ENCODE assay signal across 21 cellular contexts in genomic region chr20:62461157-62461556, GRCh38. TPM values are rescaled to one million over a fixed set of nuclear protein-coding genes. Genes with fewer than 3 reads are reported as not detected.
"Had no signal": no experiment of that assay in that cellular context is flagged by ENCODE, and none has a peak within 500 bp of the region (broad histone marks: within the 10 kb centered on the region; RNA-seq: fewer than 3 reads in every experiment).

No MANE protein-coding gene starts in this region.

- ATAC-seq: gastroesophageal sphincter, natural killer cell had no signal

- H3K27ac ChIP-seq: gastroesophageal sphincter, sigmoid colon, testis, vagina had no signal

- H3K4me1 ChIP-seq: gastroesophageal sphincter, sigmoid colon, vagina had no signal

- H3K4me3 ChIP-seq: gastroesophageal sphincter, sigmoid colon, testis, vagina had no signal

- H3K36me3 ChIP-seq: gastroesophageal sphincter, sigmoid colon, vagina had no signal

- H3K9me3 ChIP-seq: gastroesophageal sphincter, sigmoid colon, testis, vagina had no signal

- DNase-seq: activated CD4-positive, alpha-beta T cell treated with anti-CD3 and anti-CD28 coated beads, Interleukin-2, amount 50 U/mL, for 4 hours; activated CD4-positive, CD25-positive, alpha-beta regulatory T cell treated with anti-CD3 and anti-CD28 coated beads, Interleukin-2, amount 50 U/mL, for 72 hours; activated effector memory CD4-positive, alpha-beta T cell treated with Interleukin-2 at 50 U/mL for 16 hours; activated T-cell treated with anti-CD3 and anti-CD28 coated beads, Interleukin-2, amount 50 U/mL, for 1 hour; amygdala; cerebellar nuclear complex; dermis blood vessel endothelial cell; hippocampal formation; natural killer cell; sigmoid colon; stimulated activated CD4-positive, alpha-beta T cell treated with anti-CD3 and anti-CD28 coated beads, Interleukin-4, amount 100 ng/mL, for 1 hour; stimulated activated CD8-positive, alpha-beta memory T cell treated with anti-CD3 and anti-CD28 coated beads, Interleukin-4, amount 100 ng/mL, for 48 hours; testis had no signal

- H3K27me3 ChIP-seq: testis, vagina had no signal

RNA-seq across cellular contexts. Expression of gene GATA5, which starts 14.6 kb away (rescaled TPM):
- total RNA-seq: dermis blood vessel endothelial cell; epithelial cell of proximal tubule; kidney epithelial cell; lung microvascular endothelial cell; mononuclear cell; natural killer cell; T-helper 2 cell treated with Interferon-gamma antibody and Interleukin-4, amounts not matched to agents 100 ng/mL and 5 ng/mL, for 36 hours had no signal

RNA-seq across cellular contexts. Expression of gene RBBP8NL, which starts 33.8 kb away (rescaled TPM):
- total RNA-seq: dermis blood vessel endothelial cell; kidney epithelial cell; lung microvascular endothelial cell; mononuclear cell; natural killer cell; posterior vena cava; sigmoid colon; T-helper 2 cell treated with Interferon-gamma antibody and Interleukin-4, amounts not matched to agents 100 ng/mL and 5 ng/mL, for 36 hours had no signal
